14 cellular contexts compared by ENCODE assay signal in the genomic region with DNA sequence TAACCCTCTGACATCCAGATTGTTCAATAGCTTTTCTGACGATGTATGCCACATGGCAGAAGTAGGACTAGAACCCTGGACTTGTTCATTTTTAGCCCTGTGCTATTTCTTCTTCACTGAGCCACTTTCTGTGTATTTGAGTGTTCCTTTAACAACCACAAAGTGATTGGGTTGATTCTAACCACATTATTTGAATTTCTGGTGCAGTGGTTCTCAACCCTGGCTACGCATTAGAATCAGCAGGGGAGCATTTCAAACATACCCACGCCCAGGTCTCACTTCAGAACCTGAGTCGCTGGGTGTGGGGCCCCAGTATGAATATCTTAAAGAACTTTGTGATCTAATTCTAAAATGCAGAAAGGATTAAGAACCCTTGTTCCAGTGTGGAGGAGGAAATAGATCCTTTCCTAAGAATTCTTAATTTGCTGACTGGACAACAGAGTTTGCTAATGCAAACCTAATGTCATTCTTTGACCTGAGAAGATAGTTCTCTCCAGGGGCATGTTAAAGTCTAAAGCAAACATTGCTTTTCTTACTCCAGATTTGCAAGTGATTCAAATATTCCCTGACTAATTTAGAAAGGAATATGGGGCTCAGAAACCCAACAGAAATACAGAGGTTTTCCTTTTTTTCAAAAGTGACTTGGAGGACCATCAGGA.
DNase-seq lines count a peak whose midpoint lies in the region; ATAC-seq, FAIRE-seq and TF ChIP-seq lines count a peak whose summit lies in the region.
"Had no signal": no experiment of that assay in that cellular context is flagged by ENCODE, and none has a peak within 500 bp of the region (broad histone marks: within the 10 kb centered on the region; RNA-seq: fewer than 3 reads in every experiment).

No MANE protein-coding gene starts in this region.

- H3K36me3 ChIP-seq in A673 (ENCODE audit: insufficient read depth, low read length, poor library complexity, severe bottlenecking): no peaks in the 10 kb centered on the region
- H3K36me3 ChIP-seq: left ventricle myocardium inferior, tibial nerve had no signal

- no peaks in the 10 kb centered on the region for H3K9me3 ChIP-seq in A673 (ENCODE audit: low read depth, low read length, poor library complexity, severe bottlenecking)
- H3K9me3 ChIP-seq: left ventricle myocardium inferior, tibial nerve had no signal

- no peaks in the 10 kb centered on the region for H3K27me3 ChIP-seq in A673 (replicated peaks; ENCODE audit: insufficient read depth, low read depth, low read length, poor library complexity)
- H3K27me3 ChIP-seq: tibial nerve had no signal

- no peak for TF ChIP-seq CTCF in A673 (conservative IDR thresholded peaks at IDR 0.05; ENCODE audit: low read depth, low read length)

- peak; percentile 21 for FAIRE-seq in GM19239 (lab: Jason Lieb, UNC)
- FAIRE-seq: A204.1, astrocyte had no signal

- DNase-seq in A673 (ENCODE audit: low spot score) (peak; percentile 2), GM19239 (ENCODE audit: insufficient read length, low spot score) (no peak), left lobe of liver (ENCODE audit: low spot score) (no peak), AML-193 (lab: John Stamatoyannopoulos, UW) (no peak), OCI-M2 (lab: John Stamatoyannopoulos, UW; ENCODE audit: unreplicated experiment) (no peak), islet precursor cell (no peak)
- DNase-seq: glutamatergic neuron, left ventricle myocardium inferior, NCI-H1694 treated with DMSO at 0.1 percent for 48 hours had no signal

- ATAC-seq in HG02759 (IDR thresholded peaks at IDR 0.05; ENCODE audit: unreplicated experiment) (peak; percentile 67), HG03460 (IDR thresholded peaks at IDR 0.05; ENCODE audit: unreplicated experiment) (peak; percentile 84), left lobe of liver (no peak)

- no peak overlapping the region for H3K4me3 ChIP-seq in A673 (ENCODE audit: low read depth, low read length, poor library complexity, severe bottlenecking)
- H3K4me3 ChIP-seq: left ventricle myocardium inferior, tibial nerve had no signal

- no peaks in the 10 kb centered on the region for H3K4me1 ChIP-seq in A673 (ENCODE audit: insufficient read depth, low read length, poor library complexity, severe bottlenecking)
- H3K4me1 ChIP-seq: tibial nerve had no signal

- BruUV-seq in A673 (replicated peaks; lab: Mats Ljungman, UMichigan): no TSS peak

- no peak overlapping the region for H3K27ac ChIP-seq in A673 (ENCODE audit: low read depth, low read length, poor library complexity, severe bottlenecking)
- H3K27ac ChIP-seq: left ventricle myocardium inferior, tibial nerve had no signal

- CTCF ChIA-PET in A673 (lab: Charles Lee): no interaction called here

- POLR2A ChIA-PET in A673 (lab: Charles Lee; ENCODE audit: low non-redundant PET): no interaction called here

- intact Hi-C loops in A673 (cut with micrococcal nuclease; ENCODE audit: unreplicated experiment): no loop called here
